In genomic region chr10:114239117-114239993, GRCh38 we compare ENCODE assay signal across 8 cellular contexts. TPM values are rescaled to one million over a fixed set of nuclear protein-coding genes. Genes with fewer than 3 reads are reported as not detected.
DNase-seq lines count a peak whose midpoint lies in the region; ATAC-seq and TF ChIP-seq lines count a peak whose summit lies in the region.

Gene VWA2 (plus strand): TSS chr10:114239254. CDS start chr10:114248714, 9,460 bp downstream.

- H3K4me3 Mint-ChIP-seq in T-cell, result peak within 1 kb of the TSS; percentile 40 to 50 (median 47)

- no peak within 1 kb of the TSS for H3K27ac Mint-ChIP-seq in T-cell

- DNase-seq in Right ventricle myocardium inferior (ENCODE audit: missing footprints), result peak; percentile 77
- DNase-seq in cardiac septum (ENCODE audit: low spot score), result no peak
- DNase-seq in T-cell, result peak in 9 of 34 experiments; percentile 1 to 21 (median 6)
- DNase-seq in renal cortical epithelial cell (ENCODE audit: low read depth), result peak; percentile 25
- DNase-seq in NCI-H446 treated with DMSO at 0.1 percent for 48 hours (lab: John Stamatoyannopoulos, UW), result no peak

- peak; percentile 54 for ATAC-seq in Right ventricle myocardium inferior
- ATAC-seq in T-cell (replicated peaks in 1 of 4), result peak in 3 of 4 experiments; percentile 30 to 53 (median 43)
- no peak for ATAC-seq in gastroesophageal sphincter
- no peak for ATAC-seq in HG03159 (IDR thresholded peaks at IDR 0.05; ENCODE audit: unreplicated experiment)
- ATAC-seq in HG03045 (IDR thresholded peaks at IDR 0.05; ENCODE audit: unreplicated experiment), result no peak

- peaks cover 0 to 13% (median 7%) of the 10 kb centered on the region in 3 donors for H3K4me1 ChIP-seq in gastroesophageal sphincter

- TF ChIP-seq EP300 in gastroesophageal sphincter (IDR thresholded peaks at IDR 0.05), result no peak

- CTCF ChIA-PET in T-cell (lab: Charles Lee), result no interaction called here

- TF ChIP-seq POLR2A in gastroesophageal sphincter (IDR thresholded peaks at IDR 0.05), result no peak

- peaks cover 56 to 74% of the 10 kb centered on the region in 2 donors for H3K27me3 Mint-ChIP-seq in T-cell

- H3K27me3 ChIP-seq in gastroesophageal sphincter, result peaks cover 96% of the 10 kb centered on the region

- no peaks in the 10 kb centered on the region for H3K9me3 ChIP-seq in gastroesophageal sphincter

- H3K36me3 ChIP-seq in gastroesophageal sphincter, result no peaks in the 10 kb centered on the region

- H3K36me3 Mint-ChIP-seq in T-cell, result no peaks in the 10 kb centered on the region

- H3K4me1 Mint-ChIP-seq in T-cell, result peaks cover 0 to 8% (median 6%) of the 10 kb centered on the region in 3 donors

- peak in 1 of 4 experiments; percentile 43 for TF ChIP-seq CTCF in gastroesophageal sphincter (IDR thresholded peaks at IDR 0.05)

- peak within 1 kb of the TSS; percentile 10 to 47 for H3K4me3 ChIP-seq in gastroesophageal sphincter

- POLR2A ChIA-PET in T-cell (lab: Charles Lee), result interaction anchor here in 1 of 2 donors (0.5 kb wide), 1 partner anchor 422 kb away, joined by 3 read pairs; no protein-coding TSS in a partner anchor

- WGBS in gastroesophageal sphincter (ENCODE audit: low coverage in 1 of 2), 2 donors, result 0 to 2% methylated on average over 7 to 10 of the region's 79 CpGs

- peak within 1 kb of the TSS in 1 of 4 donors; percentile 12 for H3K27ac ChIP-seq in gastroesophageal sphincter

- no peaks in the 10 kb centered on the region for H3K9me3 Mint-ChIP-seq in T-cell

- intact Hi-C loops in Right ventricle myocardium inferior (cut with DNase I) (no loop called here), cardiac septum (cut with DNase I) (no loop called here)

RNA-seq across cellular contexts. Expression of gene VWA2, which starts in this region (rescaled TPM):
- total RNA-seq in Right ventricle myocardium inferior, result not detected
- not detected for total RNA-seq in cardiac septum
- total RNA-seq in T-cell, result not detected
- total RNA-seq in gastroesophageal sphincter, result under 1 TPM in 2 of 4 donors, not detected in 2; 0.13 to 0.25 TPM
- total RNA-seq in renal cortical epithelial cell, result 3.5 and 4.7 TPM in 2 replicates

Comparison
In these comparisons a context has a peak if more than half of its experiments do, and no peak if none do; other contexts are left out.
1. Peak in DNase-seq and ATAC-seq in Right ventricle myocardium inferior; RNA of the gene not detected or under 1 TPM.
2. Peak in ATAC-seq in T-cell; RNA of the gene not detected or under 1 TPM.